In the genomic region with DNA sequence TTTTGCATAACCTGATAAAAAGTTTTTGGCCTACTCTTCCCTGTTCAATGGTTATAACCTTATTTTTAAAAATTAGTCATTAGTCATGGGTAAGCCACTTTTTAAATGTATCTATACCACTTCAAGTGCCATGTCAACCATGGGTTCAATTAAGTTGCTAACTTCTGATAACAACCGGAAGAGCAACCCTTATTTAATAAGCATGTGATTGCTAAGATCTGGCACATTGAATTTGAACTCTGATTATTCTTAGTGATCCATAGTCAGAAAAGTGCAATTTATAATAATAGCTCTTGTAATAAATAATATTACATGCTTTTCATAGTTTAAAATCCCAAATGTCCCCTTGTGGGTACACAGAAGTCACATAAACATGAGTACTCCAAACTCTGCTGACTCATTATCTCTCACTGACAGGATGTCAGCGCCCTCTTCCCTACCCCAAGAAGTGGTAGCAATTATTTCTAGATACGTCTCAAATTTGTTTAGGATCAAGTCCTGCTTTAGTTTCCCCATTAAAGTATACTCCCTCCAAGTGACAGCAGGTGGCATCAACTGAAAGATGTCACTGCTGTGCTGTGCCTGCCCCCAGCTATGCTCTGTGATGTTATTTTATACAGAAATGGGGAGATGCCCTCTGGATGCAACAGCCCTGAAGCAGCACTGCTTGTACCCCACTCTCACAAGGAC, we compare ENCODE assay signal across 14 cellular contexts. TPM values are rescaled to one million over a fixed set of nuclear protein-coding genes. Genes with fewer than 3 reads are reported as not detected.
DNase-seq lines count a peak whose midpoint lies in the region; ATAC-seq, FAIRE-seq and TF ChIP-seq lines count a peak whose summit lies in the region.
"Had no signal": no experiment of that assay in that cellular context is flagged by ENCODE, and none has a peak within 500 bp of the region (broad histone marks: within the 10 kb centered on the region; RNA-seq: fewer than 3 reads in every experiment).

No MANE protein-coding gene starts in this region.

- no peak overlapping the region for H3K27ac Mint-ChIP-seq in type B pancreatic cell
- no peak overlapping the region for H3K27ac Mint-ChIP-seq in T-helper 2 cell treated with Interferon-gamma antibody and Interleukin-4, amounts not matched to agents 5 μg/mL and 100 μg/mL, for 36 hours
- H3K27ac Mint-ChIP-seq: dendritic cell treated with granulocyte-macrophage colony-stimulating factor and Interleukin-4, amounts not matched to agents 40 ng/mL and 50 ng/mL, for 4 days; nephron; T-helper 1 cell treated with Interleukin-12 subunit alpha and Interleukin-12 subunit beta and Interleukin-4 antibody, amounts not matched to agents 30 μg/mL and 1 μg/mL, for 36 hours had no signal

- no peak overlapping the region for H3K4me2 ChIP-seq in GM12878 (ENCODE audit: control insufficient read depth, insufficient read depth)

- RAD21 ChIA-PET in GM12878 (lab: Charles Lee; ENCODE audit: unreplicated experiment), result interaction anchor here (0.6 to 3.2 kb wide), 16 partner anchors 10 to 714 kb away, joined by 3 to 48 read pairs (median 4); a partner anchor contains a TSS

- POLR2A ChIA-PET in GM12878 (lab: Charles Lee), result interaction anchor here (0.6 to 2.1 kb wide), 2 partner anchors 20 to 38 kb away, joined by 4 to 8 read pairs; no protein-coding TSS in a partner anchor

- 32% methylated on average over 3 of the region's 3 CpGs for WGBS in GM12878 (ENCODE audit: insufficient coverage, insufficient replicate concordance, low lambda C conversion rate, missing lambda C conversion rate)

- peaks cover 33% of the 10 kb centered on the region for H3K4me1 ChIP-seq in GM12878 (ENCODE audit: control insufficient read depth, insufficient read depth, low read length)

- H3K36me3 ChIP-seq in GM12878 (ENCODE audit: control insufficient read depth in 2 of 2, insufficient read depth in 2 of 2, low read length in 1 of 2), result no peaks in the 10 kb centered on the region

- no peak overlapping the region for H3K27ac ChIP-seq in GM12878 (ENCODE audit: control insufficient read depth, insufficient read depth)

- DNase-seq in GDM1 (lab: John Stamatoyannopoulos, UW), result peak; percentile 3
- no peak for DNase-seq in GM12878 (ENCODE audit: low read depth, low spot score)
- DNase-seq in left colon, result no peak
- DNase-seq in type B pancreatic cell (ENCODE audit: extremely low spot score, unreplicated experiment), result no peak
- no peak for DNase-seq in T-helper 2 cell treated with Interferon-gamma antibody and Interleukin-4, amounts not matched to agents 5 μg/mL and 100 μg/mL, for 36 hours (ENCODE audit: low spot score)
- DNase-seq: DMS79 treated with DMSO at 0.1 percent for 48 hours, substantia nigra had no signal

- no peak for FAIRE-seq in GM12878 (lab: Jason Lieb, UNC)

- TF ChIP-seq EP300 in GM12878 (IDR thresholded peaks at IDR 0.05; ENCODE audit: borderline replicate concordance in 1 of 2, control insufficient read depth in 1 of 2, low read depth in 2 of 2, low read length in 2 of 2), result no peak

- no peaks in the 10 kb centered on the region for H4K20me1 ChIP-seq in GM12878 (ENCODE audit: control insufficient read depth, insufficient read depth)

- no peak overlapping the region for H3K4me3 ChIP-seq in GM12878

- no peaks in the 10 kb centered on the region for H3K4me1 Mint-ChIP-seq in type B pancreatic cell (ENCODE audit: unreplicated experiment)
- peaks cover 3% of the 10 kb centered on the region for H3K4me1 Mint-ChIP-seq in T-helper 2 cell treated with Interferon-gamma antibody and Interleukin-4, amounts not matched to agents 5 μg/mL and 100 μg/mL, for 36 hours (ENCODE audit: low read depth)
- H3K4me1 Mint-ChIP-seq: nephron had no signal

- peak; percentile 16; the same call in 1 of the 2 replicates for TF ChIP-seq CTCF in LNCAP (IDR thresholded peaks at IDR 0.05)
- TF ChIP-seq CTCF in GM12878 (IDR thresholded peaks at IDR 0.05 in 2 of 3, conservative IDR thresholded peaks at IDR 0.05 in 1 of 3; ENCODE audit: control insufficient read depth in 2 of 3, extremely low read depth in 1 of 3, insufficient read depth in 1 of 3, low read depth in 3 of 3, low read length in 3 of 3), result peak; percentile 44 to 49 (median 45); a peak in 4 of 6 replicates
- no peak for TF ChIP-seq CTCF in type B pancreatic cell (conservative IDR thresholded peaks at IDR 0.05)

- no peaks in the 10 kb centered on the region for H3K36me3 Mint-ChIP-seq in type B pancreatic cell
- no peaks in the 10 kb centered on the region for H3K36me3 Mint-ChIP-seq in T-helper 2 cell treated with Interferon-gamma antibody and Interleukin-4, amounts not matched to agents 5 μg/mL and 100 μg/mL, for 36 hours (ENCODE audit: low read depth)

- CTCF ChIA-PET in GM12878 (lab: Yijun Ruan, JAX), result interaction anchor here (0.6 to 5.5 kb wide), 18 partner anchors 9 to 169 kb away, joined by 3 to 81 read pairs (median 6); a partner anchor contains a TSS

- ATAC-seq in GM18519 (IDR thresholded peaks at IDR 0.05; ENCODE audit: low FRiP score, unreplicated experiment), result peak; percentile 33
- peak; percentile 67 for ATAC-seq in GM12878
- no peak for ATAC-seq in left colon
- ATAC-seq in HG02870 (IDR thresholded peaks at IDR 0.05; ENCODE audit: unreplicated experiment), result no peak

- SMC1A ChIA-PET in GM12878 (lab: Charles Lee; ENCODE audit: uncharacterized antibody, unreplicated experiment), result interaction anchor here (0.7 to 8.1 kb wide), 19 partner anchors 9 to 453 kb away, joined by 3 to 118 read pairs (median 4); a partner anchor contains a TSS

- no peaks in the 10 kb centered on the region for H3K9me3 Mint-ChIP-seq in type B pancreatic cell
- no peaks in the 10 kb centered on the region for H3K9me3 Mint-ChIP-seq in T-helper 2 cell treated with Interferon-gamma antibody and Interleukin-4, amounts not matched to agents 5 μg/mL and 100 μg/mL, for 36 hours
- H3K9me3 Mint-ChIP-seq: dendritic cell treated with granulocyte-macrophage colony-stimulating factor and Interleukin-4, amounts not matched to agents 40 ng/mL and 50 ng/mL, for 4 days; nephron; T-helper 1 cell treated with Interleukin-12 subunit alpha and Interleukin-12 subunit beta and Interleukin-4 antibody, amounts not matched to agents 30 μg/mL and 1 μg/mL, for 36 hours had no signal

- H3K4me3 Mint-ChIP-seq in type B pancreatic cell, result no peak overlapping the region
- H3K4me3 Mint-ChIP-seq in T-helper 2 cell treated with Interferon-gamma antibody and Interleukin-4, amounts not matched to agents 5 μg/mL and 100 μg/mL, for 36 hours, result no peak overlapping the region
- H3K4me3 Mint-ChIP-seq: dendritic cell treated with granulocyte-macrophage colony-stimulating factor and Interleukin-4, amounts not matched to agents 40 ng/mL and 50 ng/mL, for 4 days; nephron; T-helper 1 cell treated with Interleukin-12 subunit alpha and Interleukin-12 subunit beta and Interleukin-4 antibody, amounts not matched to agents 30 μg/mL and 1 μg/mL, for 36 hours had no signal

- H3K27me3 ChIP-seq in GM12878 (replicated peaks in 1 of 2; ENCODE audit: control insufficient read depth in 2 of 2, insufficient read depth in 2 of 2, low read length in 1 of 2), result no peaks in the 10 kb centered on the region

- BruUV-seq in GM12878 (replicated peaks; lab: Mats Ljungman, UMichigan), result no TSS peak

- no peak for TF ChIP-seq POLR2A in GM12878 (IDR thresholded peaks at IDR 0.05; ENCODE audit: low read depth, low read length)

- H3K27me3 Mint-ChIP-seq in type B pancreatic cell, result peaks cover 24% of the 10 kb centered on the region
- peaks cover 4% of the 10 kb centered on the region for H3K27me3 Mint-ChIP-seq in T-helper 2 cell treated with Interferon-gamma antibody and Interleukin-4, amounts not matched to agents 5 μg/mL and 100 μg/mL, for 36 hours (ENCODE audit: low read depth)
- H3K27me3 Mint-ChIP-seq: dendritic cell treated with granulocyte-macrophage colony-stimulating factor and Interleukin-4, amounts not matched to agents 40 ng/mL and 50 ng/mL, for 4 days had no signal

- peaks cover 6% of the 10 kb centered on the region for H3K79me2 ChIP-seq in GM12878 (ENCODE audit: control insufficient read depth, insufficient read depth, low read length)

- H3K9ac ChIP-seq in GM12878 (ENCODE audit: control insufficient read depth, insufficient read depth, low read length), result no peak overlapping the region

- intact Hi-C loops in GM12878 (cut with micrococcal nuclease; ENCODE audit: unreplicated experiment) (loop anchor here (5.0 kb wide), 1 partner anchor 158 kb away; a partner anchor contains a TSS), left colon (cut with DNase I, micrococcal nuclease) (no loop called here)

- TF ChIP-seq RAD21 in GM12878 (IDR thresholded peaks at IDR 0.05; ENCODE audit: insufficient read depth, low read depth, low read length), result peak; percentile 68

- no peak overlapping the region for H2AFZ ChIP-seq in GM12878 (ENCODE audit: control insufficient read depth, low read depth, low read length)

- in situ Hi-C loops in GM12878 (cut with MboI), result no loop called here

- no peaks in the 10 kb centered on the region; the same call in 2 of the 3 replicates for H3K9me3 ChIP-seq in GM12878 (replicated peaks; ENCODE audit: control insufficient read depth, insufficient read depth, low read length)

RNA-seq across cellular contexts. Expression of a gene that starts 18.6 kb away (rescaled TPM):
- total RNA-seq in GM12878 (2013; cell fraction: nucleolus; rRNA removed), result not detected in 2 replicates
- 0.11 TPM in 1 of 2 replicates, not detected in the other for total RNA-seq in GM12878 (2014; rRNA removed)
- total RNA-seq in GM12878 (2014; rRNA removed; fragmentation: Illumina TruSeq; extraction: Trizol), result 0.04 and 0.05 TPM in 2 replicates
- not detected in 2 replicates for total RNA-seq in GM12878 (2021)
- not detected for polyA plus RNA-seq in GM12878 (2011; ENCODE audit: low read depth)
- not detected in 2 replicates for polyA plus RNA-seq in GM12878 (2011; rRNA removed)
- polyA plus RNA-seq in GM12878 (2011; cell fraction: cytosol; rRNA removed), result not detected in 2 replicates
- not detected in 2 replicates for polyA plus RNA-seq in GM12878 (2011; cell fraction: nucleus; rRNA removed)
- polyA plus RNA-seq in GM12878 (2012), result 0.12 TPM in 1 of 2 replicates, not detected in the other
- polyA plus RNA-seq in GM12878 (2014; fragmentation: Illumina TruSeq; extraction: Trizol), result 0.07 TPM in 1 of 2 replicates, not detected in the other
- polyA plus RNA-seq in GM12878 (2014; fragmentation: Nextera tagmentation; extraction: Ambion mirVana), result under 1 TPM; 0.04 to 0.11 TPM
- 0.03 and 0.10 TPM in 2 replicates for polyA plus RNA-seq in GM12878 (2014; rRNA removed)
- polyA plus RNA-seq in GM12878 (2016; fragmentation: Nextera tagmentation; extraction: Ambion mirVana), result under 1 TPM in 1 of 2 experiments, not detected in 1; 0.11 TPM
- polyA minus RNA-seq in GM12878 (2011; rRNA and poly(A)+ RNA removed), result not detected in 2 replicates
- polyA minus RNA-seq in GM12878 (2011; cell fraction: cytosol; rRNA and poly(A)+ RNA removed), result not detected in 2 replicates
- not detected in 2 replicates for polyA minus RNA-seq in GM12878 (2011; cell fraction: nucleus; rRNA and poly(A)+ RNA removed)
- total RNA-seq in left colon, result not detected
- total RNA-seq in type B pancreatic cell (ENCODE audit: low replicate concordance), result not detected in 2 replicates
- total RNA-seq: NCI-H460 had no signal

RNA-seq across cellular contexts. Expression of a gene that starts 36.6 kb away (rescaled TPM):
- 42.3 and 54.8 TPM in 2 replicates for total RNA-seq in GM12878 (2013; cell fraction: nucleolus; rRNA removed)
- total RNA-seq in GM12878 (2014; rRNA removed) (25.6 and 34.1 TPM in 2 replicates), GM12878 (2014; rRNA removed; fragmentation: Illumina TruSeq; extraction: Trizol) (60.8 and 70.3 TPM in 2 replicates), GM12878 (2021) (68.8 and 74.6 TPM in 2 replicates), left colon (10 to 100 TPM; 80.8 to 87.0 TPM), type B pancreatic cell (ENCODE audit: low replicate concordance) (85.9 and 101 TPM in 2 replicates)
- 57.4 TPM for polyA plus RNA-seq in GM12878 (2011; ENCODE audit: low read depth)
- polyA plus RNA-seq in GM12878 (2011; rRNA removed) (59.6 and 64.3 TPM in 2 replicates), GM12878 (2014; fragmentation: Illumina TruSeq; extraction: Trizol) (115 and 146 TPM in 2 replicates), GM12878 (2014; fragmentation: Nextera tagmentation; extraction: Ambion mirVana) (100 to 1,000 TPM; 252 to 270 TPM), GM12878 (2014; rRNA removed) (44.1 and 45.5 TPM in 2 replicates), GM12878 (2016; fragmentation: Nextera tagmentation; extraction: Ambion mirVana) (100 to 1,000 TPM; 160 to 165 TPM)
- polyA plus RNA-seq in GM12878 (2011; cell fraction: cytosol; rRNA removed), result 21.2 and 33.9 TPM in 2 replicates
- 18.1 and 22.6 TPM in 2 replicates for polyA plus RNA-seq in GM12878 (2011; cell fraction: nucleus; rRNA removed)
- 86.6 and 176 TPM in 2 replicates for polyA plus RNA-seq in GM12878 (2012)
- polyA minus RNA-seq in GM12878 (2011; rRNA and poly(A)+ RNA removed), result 71.9 and 81.5 TPM in 2 replicates
- polyA minus RNA-seq in GM12878 (2011; cell fraction: cytosol; rRNA and poly(A)+ RNA removed), result 9.6 and 15.8 TPM in 2 replicates
- 12.2 and 15.9 TPM in 2 replicates for polyA minus RNA-seq in GM12878 (2011; cell fraction: nucleus; rRNA and poly(A)+ RNA removed)

Comparison
In these comparisons a context has a peak if more than half of its experiments do, and no peak if none do; other contexts are left out.
1. ATAC-seq: peak in GM18519 (single experiment) and GM12878 (single experiment); none in left colon (single experiment) and HG02870 (single experiment).